Comparison of ENCODE assay signal across 8 cellular contexts in the genomic region with DNA sequence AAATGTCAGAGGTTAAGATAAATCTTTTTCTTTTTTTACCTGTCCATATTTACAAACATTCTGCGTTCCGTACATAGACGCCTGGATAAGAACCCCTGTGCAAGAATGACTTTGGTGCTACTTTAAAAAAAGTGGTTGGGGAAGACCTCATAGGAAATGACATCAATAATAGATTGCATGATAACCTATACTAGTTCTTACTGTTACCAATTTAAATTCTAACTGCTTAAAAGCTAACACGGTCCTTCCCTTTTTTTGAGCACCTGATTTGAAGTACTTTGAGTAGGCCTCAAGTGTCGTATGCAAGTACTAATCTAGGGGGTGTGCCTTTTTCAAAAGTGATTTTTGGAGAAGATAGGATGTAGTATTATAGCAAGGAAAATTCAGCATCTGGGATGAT. TPM values are rescaled to one million over a fixed set of nuclear protein-coding genes. Genes with fewer than 3 reads are reported as not detected.
DNase-seq lines count a peak whose midpoint lies in the region; ATAC-seq, FAIRE-seq and TF ChIP-seq lines count a peak whose summit lies in the region.

No MANE protein-coding gene starts in this region.

- peak overlapping the region; percentile 96 to 97 for H3K4me3 Mint-ChIP-seq in CD14-positive monocyte
- peak overlapping the region; percentile 94 for H3K4me3 Mint-ChIP-seq in activated T-helper 2 cell treated with anti-CD3 and anti-CD28 coated beads, Interferon-gamma antibody, Interleukin-2, Interleukin-4, amounts not matched to agents 10 μg/mL and 5 μg/mL and 100 μg/mL, durations not matched to agents 14 hours and 24 hours and 36 hours (ENCODE audit: low read depth)

- no peaks in the 10 kb centered on the region for H3K9me3 ChIP-seq in HUES6 (ENCODE audit: control insufficient read depth, insufficient read depth, low read depth, low read length)
- no peaks in the 10 kb centered on the region for H3K9me3 ChIP-seq in keratinocyte (ENCODE audit: control insufficient read depth, low read depth, low read length)
- H3K9me3 ChIP-seq in uterus = no peaks in the 10 kb centered on the region
- no peaks in the 10 kb centered on the region for H3K9me3 ChIP-seq in aorta (ENCODE audit: control insufficient read depth, low read length)

- H3K36me3 ChIP-seq in HUES6 (ENCODE audit: control insufficient read depth, insufficient read depth, low read length) (no peaks in the 10 kb centered on the region), keratinocyte (ENCODE audit: control insufficient read depth in 2 of 2, extremely low read depth in 1 of 2, insufficient read depth in 2 of 2, low read length in 2 of 2) (no peaks in the 10 kb centered on the region), uterus (no peaks in the 10 kb centered on the region), aorta (ENCODE audit: control insufficient read depth in 1 of 2, insufficient read depth in 2 of 2, low read length in 1 of 2) (no peaks in the 10 kb centered on the region)

- H3K79me2 ChIP-seq in keratinocyte (ENCODE audit: control insufficient read depth, insufficient read depth, low read length) = peaks cover 32% of the 10 kb centered on the region

- TF ChIP-seq POLR2A in uterus (IDR thresholded peaks at IDR 0.05) = no peak

- intact Hi-C loops in CD14-positive monocyte (cut with micrococcal nuclease) (loop anchor here (5.0 to 10.0 kb wide), 5 partner anchors 52 to 164 kb away; no protein-coding TSS in a partner anchor), uterus (cut with DNase I; ENCODE audit: low total_unique reads) (no loop called here), posterior vena cava (cut with DNase I) (no loop called here), aorta (cut with DNase I) (loop anchor here (2.0 to 10.0 kb wide), 4 partner anchors 47 to 408 kb away; partner anchors contain the start of gene DNAH7 (in 1 of the 2))
- intact Hi-C loops in activated T-helper 2 cell treated with anti-CD3 and anti-CD28 coated beads, Interferon-gamma antibody, Interleukin-2, Interleukin-4, amounts not matched to agents 10 μg/mL and 5 μg/mL and 100 μg/mL, durations not matched to agents 14 hours and 24 hours and 36 hours (cut with micrococcal nuclease) = loop anchor here (5.0 to 10.0 kb wide), 2 partner anchors 508 to 1776 kb away; partner anchors contain the start of gene SF3B1

- H3K27ac ChIP-seq in HUES6 (ENCODE audit: low read depth, low read length) (no peak overlapping the region), keratinocyte (ENCODE audit: control insufficient read depth, insufficient read depth, low read length) (peak overlapping the region; percentile 96), uterus (peak overlapping the region; percentile 99 to 100), aorta (ENCODE audit: low read depth in 1 of 2, low read length in 2 of 2) (no peak overlapping the region)

- dilution Hi-C loops in keratinocyte (cut with MboI; ENCODE audit: extremely low pct_ligation_motif_present, low sequenced_read_pairs) = no loop called here

- no peak for DNase-seq in CD14-positive monocyte (ENCODE audit: low spot score)
- DNase-seq in activated T-helper 2 cell treated with anti-CD3 and anti-CD28 coated beads, Interferon-gamma antibody, Interleukin-2, Interleukin-4, amounts not matched to agents 10 μg/mL and 5 μg/mL and 100 μg/mL, durations not matched to agents 14 hours and 24 hours and 36 hours (ENCODE audit: low spot score) = no peak
- DNase-seq in keratinocyte (ENCODE audit: low read depth, low spot score) = no peak
- no peak for DNase-seq in uterus
- DNase-seq in posterior vena cava (ENCODE audit: low spot score) = no peak
- no peak for DNase-seq in iPS-NIHi11 (ENCODE audit: low spot score)
- DNase-seq in aorta = no peak

- peaks cover 0 to 2% (median 0%) of the 10 kb centered on the region in 3 donors for H3K27me3 Mint-ChIP-seq in CD14-positive monocyte (ENCODE audit: low read depth in 3 of 3)
- H3K27me3 Mint-ChIP-seq in activated T-helper 2 cell treated with anti-CD3 and anti-CD28 coated beads, Interferon-gamma antibody, Interleukin-2, Interleukin-4, amounts not matched to agents 10 μg/mL and 5 μg/mL and 100 μg/mL, durations not matched to agents 14 hours and 24 hours and 36 hours (ENCODE audit: low read depth) = no peaks in the 10 kb centered on the region

- H3K27me3 ChIP-seq in HUES6 (ENCODE audit: control insufficient read depth, insufficient read depth, low read length) = no peaks in the 10 kb centered on the region
- no peaks in the 10 kb centered on the region for H3K27me3 ChIP-seq in keratinocyte (ENCODE audit: control insufficient read depth, extremely low read depth, insufficient read depth, low read length)
- H3K27me3 ChIP-seq in uterus = no peaks in the 10 kb centered on the region
- no peaks in the 10 kb centered on the region for H3K27me3 ChIP-seq in aorta (ENCODE audit: control insufficient read depth in 1 of 2, insufficient read depth in 2 of 2, low read length in 1 of 2)

- peaks cover 3% of the 10 kb centered on the region for H4K20me1 ChIP-seq in keratinocyte (ENCODE audit: control insufficient read depth, extremely low read depth, insufficient read depth, low read length)

- peak overlapping the region; percentile 79 to 99 (median 97) for H3K27ac Mint-ChIP-seq in CD14-positive monocyte
- H3K27ac Mint-ChIP-seq in activated T-helper 2 cell treated with anti-CD3 and anti-CD28 coated beads, Interferon-gamma antibody, Interleukin-2, Interleukin-4, amounts not matched to agents 10 μg/mL and 5 μg/mL and 100 μg/mL, durations not matched to agents 14 hours and 24 hours and 36 hours = peak overlapping the region; percentile 100

- peaks cover 0 to 4% of the 10 kb centered on the region in 2 donors for H3K36me3 Mint-ChIP-seq in CD14-positive monocyte
- peaks cover 38% of the 10 kb centered on the region for H3K36me3 Mint-ChIP-seq in activated T-helper 2 cell treated with anti-CD3 and anti-CD28 coated beads, Interferon-gamma antibody, Interleukin-2, Interleukin-4, amounts not matched to agents 10 μg/mL and 5 μg/mL and 100 μg/mL, durations not matched to agents 14 hours and 24 hours and 36 hours (ENCODE audit: low read depth)

- no peak overlapping the region for H3K9ac ChIP-seq in HUES6 (ENCODE audit: low read length)
- H3K9ac ChIP-seq in keratinocyte (ENCODE audit: control insufficient read depth, extremely low read depth, insufficient read depth, low read length) = peak overlapping the region; percentile 97

- H3K9me1 ChIP-seq in keratinocyte (ENCODE audit: control insufficient read depth, extremely low read depth, insufficient read depth, low read length) = no peaks in the 10 kb centered on the region

- no peaks in the 10 kb centered on the region for H3K9me3 Mint-ChIP-seq in CD14-positive monocyte
- H3K9me3 Mint-ChIP-seq in activated T-helper 2 cell treated with anti-CD3 and anti-CD28 coated beads, Interferon-gamma antibody, Interleukin-2, Interleukin-4, amounts not matched to agents 10 μg/mL and 5 μg/mL and 100 μg/mL, durations not matched to agents 14 hours and 24 hours and 36 hours = no peaks in the 10 kb centered on the region

- no peak for ATAC-seq in aorta (ENCODE audit: low FRiP score)

- peaks cover 43% of the 10 kb centered on the region for H3K4me1 Mint-ChIP-seq in CD14-positive monocyte
- peaks cover 35% of the 10 kb centered on the region for H3K4me1 Mint-ChIP-seq in activated T-helper 2 cell treated with anti-CD3 and anti-CD28 coated beads, Interferon-gamma antibody, Interleukin-2, Interleukin-4, amounts not matched to agents 10 μg/mL and 5 μg/mL and 100 μg/mL, durations not matched to agents 14 hours and 24 hours and 36 hours (ENCODE audit: low read depth)

- no peak overlapping the region for H2AFZ ChIP-seq in keratinocyte (ENCODE audit: control insufficient read depth, low read length)

- WGBS in aorta, 2 donors = 41 to 48% methylated on average over 5 of the region's 5 CpGs

- H3K4me3 ChIP-seq in HUES6 (ENCODE audit: low read depth, low read length) = peak overlapping the region; percentile 79
- H3K4me3 ChIP-seq in keratinocyte (ENCODE audit: control insufficient read depth in 2 of 3, extremely low read depth in 1 of 3, insufficient read depth in 2 of 3, low read depth in 1 of 3, low read length in 3 of 3) = peak overlapping the region; percentile 57 to 82 (median 81)
- H3K4me3 ChIP-seq in uterus = peak overlapping the region in 1 of 2 donors; percentile 86
- no peak overlapping the region for H3K4me3 ChIP-seq in aorta (ENCODE audit: low read length in 2 of 2)

- no peak for FAIRE-seq in keratinocyte (lab: Jason Lieb, UNC)

- peak overlapping the region; percentile 89 for H3K4me2 ChIP-seq in keratinocyte (ENCODE audit: control insufficient read depth, extremely low read depth, insufficient read depth, low read depth, low read length)

- peaks cover 29% of the 10 kb centered on the region for H3K4me1 ChIP-seq in HUES6 (ENCODE audit: control insufficient read depth, insufficient read depth, low read length)
- peaks cover 32% of the 10 kb centered on the region for H3K4me1 ChIP-seq in keratinocyte (ENCODE audit: control insufficient read depth, extremely low read depth, insufficient read depth, low read length)
- no peaks in the 10 kb centered on the region for H3K4me1 ChIP-seq in uterus
- H3K4me1 ChIP-seq in aorta (ENCODE audit: control insufficient read depth in 1 of 2, insufficient read depth in 2 of 2, low read length in 2 of 2) = peaks cover 0 to 1% of the 10 kb centered on the region in 2 donors

- no peak for TF ChIP-seq CTCF in CD14-positive monocyte (IDR thresholded peaks at IDR 0.05)
- no peak for TF ChIP-seq CTCF in keratinocyte (optimal IDR thresholded peaks at IDR 0.05 in 1 of 3, IDR thresholded peaks at IDR 0.05 in 1 of 3, conservative IDR thresholded peaks at IDR 0.05 in 1 of 3; ENCODE audit: extremely low read depth in 1 of 3, insufficient read depth in 2 of 3, low read length in 3 of 3)
- TF ChIP-seq CTCF in uterus (IDR thresholded peaks at IDR 0.05) = no peak

RNA-seq across cellular contexts. Expression of gene SLC39A10, which starts 2.1 kb away (rescaled TPM):
- 1 to 10 TPM; 5.2 TPM for polyA plus RNA-seq in CD14-positive monocyte
- total RNA-seq in activated T-helper 2 cell treated with anti-CD3 and anti-CD28 coated beads, Interferon-gamma antibody, Interleukin-2, Interleukin-4, amounts not matched to agents 10 μg/mL and 5 μg/mL and 100 μg/mL, durations not matched to agents 14 hours and 24 hours and 36 hours = 27.2 and 27.6 TPM in 2 replicates
- 14.6 to 19.4 TPM (median 14.9 TPM) in 3 replicates for polyA plus RNA-seq in keratinocyte
- polyA plus RNA-seq in keratinocyte (2011; ENCODE audit: low read depth) = 9.3 TPM
- 2.9 and 6.6 TPM in 2 replicates for polyA plus RNA-seq in keratinocyte (2011; cell fraction: cytosol; rRNA removed)
- polyA plus RNA-seq in keratinocyte (2011; cell fraction: nucleus; rRNA removed) = 31.2 and 33.4 TPM in 2 replicates
- 6.8 and 13.7 TPM in 2 replicates for polyA plus RNA-seq in keratinocyte (2012; ENCODE audit: low replicate concordance)
- polyA minus RNA-seq in keratinocyte = 13.8 to 67.8 TPM (median 36.9 TPM) in 3 replicates
- polyA minus RNA-seq in keratinocyte (2011; cell fraction: cytosol; rRNA and poly(A)+ RNA removed) = 15.9 TPM
- 49.1 and 98.7 TPM in 2 replicates for polyA minus RNA-seq in keratinocyte (2011; cell fraction: nucleus; rRNA and poly(A)+ RNA removed)
- 10 to 100 TPM; 13.1 to 93.5 (median 31.4) TPM for total RNA-seq in uterus
- total RNA-seq in posterior vena cava = 10 to 100 TPM; 23.5 to 23.6 TPM
- 10 to 100 TPM; 24.2 to 28.4 TPM for total RNA-seq in aorta
- 1 to 10 TPM; 1.8 to 3.7 TPM for polyA plus RNA-seq in aorta

Comparison
In these comparisons a context has a peak if more than half of its experiments do, and no peak if none do; other contexts are left out.
1. H3K27ac ChIP-seq: peak in keratinocyte (single experiment) and uterus (2 of 2); none in HUES6 (single experiment) and aorta (0 of 2).
2. H3K4me3 ChIP-seq: peak in HUES6 (single experiment) and keratinocyte (3 of 3); none in aorta (0 of 2).
3. intact Hi-C loops: an anchor here in CD14-positive monocyte (5.0 to 10.0 kb wide), activated T-helper 2 cell treated with anti-CD3 and anti-CD28 coated beads, Interferon-gamma antibody, Interleukin-2, Interleukin-4, amounts not matched to agents 10 μg/mL and 5 μg/mL and 100 μg/mL, durations not matched to agents 14 hours and 24 hours and 36 hours (5.0 to 10.0 kb wide) and aorta (2.0 to 10.0 kb wide); none called in uterus and posterior vena cava.